ENCODE assay signal across 3 cellular contexts in the genomic region with DNA sequence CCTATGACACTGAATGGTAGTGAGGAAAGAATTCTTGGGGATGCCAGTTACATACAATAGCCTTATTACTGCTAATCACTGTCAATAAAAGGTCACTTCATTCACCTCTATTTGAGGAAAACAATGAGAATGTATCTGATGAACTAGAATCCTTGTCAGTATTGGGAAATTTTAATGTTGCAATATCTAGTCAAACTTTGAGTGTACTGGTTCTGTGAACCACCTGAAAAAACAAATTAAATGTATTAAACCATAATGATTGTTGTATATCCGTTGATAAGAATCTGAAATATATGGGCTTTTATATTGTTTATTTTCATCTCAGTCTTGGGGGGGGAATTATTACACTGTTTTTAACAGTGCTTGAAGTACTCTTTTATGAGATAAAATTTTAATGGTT.
A peak's percentile ranks its signal among the peaks of the same experiment; 100 is the strongest.
TF ChIP-seq lines count a peak whose summit lies in the region.

No MANE protein-coding gene starts in this region.

TF ChIP-seq in SK-N-SH treated with all-trans-retinoic acid at 6 μM for 48 hours, 23 proteins besides CTCF, POLR2A, EP300 and RAD21:
- peak; percentile 92 for TF ChIP-seq TCF4 (CRISPR knock-in tag; IDR thresholded peaks at IDR 0.05; ENCODE audit: borderline replicate concordance)
- TF ChIP-seq, protein P1, sequence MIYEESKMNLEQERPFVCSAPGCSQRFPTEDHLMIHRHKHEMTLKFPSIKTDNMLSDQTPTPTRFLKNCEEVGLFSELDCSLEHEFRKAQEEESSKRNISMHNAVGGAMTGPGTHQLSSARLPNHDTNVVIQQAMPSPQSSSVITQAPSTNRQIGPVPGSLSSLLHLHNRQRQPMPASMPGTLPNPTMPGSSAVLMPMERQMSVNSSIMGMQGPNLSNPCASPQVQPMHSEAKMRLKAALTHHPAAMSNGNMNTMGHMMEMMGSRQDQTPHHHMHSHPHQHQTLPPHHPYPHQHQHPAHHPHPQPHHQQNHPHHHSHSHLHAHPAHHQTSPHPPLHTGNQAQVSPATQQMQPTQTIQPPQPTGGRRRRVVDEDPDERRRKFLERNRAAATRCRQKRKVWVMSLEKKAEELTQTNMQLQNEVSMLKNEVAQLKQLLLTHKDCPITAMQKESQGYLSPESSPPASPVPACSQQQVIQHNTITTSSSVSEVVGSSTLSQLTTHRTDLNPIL (CRISPR knock-in tag; IDR thresholded peaks at IDR 0.05; ENCODE audit: low read depth) = no peak
- TF ChIP-seq, protein P2, sequence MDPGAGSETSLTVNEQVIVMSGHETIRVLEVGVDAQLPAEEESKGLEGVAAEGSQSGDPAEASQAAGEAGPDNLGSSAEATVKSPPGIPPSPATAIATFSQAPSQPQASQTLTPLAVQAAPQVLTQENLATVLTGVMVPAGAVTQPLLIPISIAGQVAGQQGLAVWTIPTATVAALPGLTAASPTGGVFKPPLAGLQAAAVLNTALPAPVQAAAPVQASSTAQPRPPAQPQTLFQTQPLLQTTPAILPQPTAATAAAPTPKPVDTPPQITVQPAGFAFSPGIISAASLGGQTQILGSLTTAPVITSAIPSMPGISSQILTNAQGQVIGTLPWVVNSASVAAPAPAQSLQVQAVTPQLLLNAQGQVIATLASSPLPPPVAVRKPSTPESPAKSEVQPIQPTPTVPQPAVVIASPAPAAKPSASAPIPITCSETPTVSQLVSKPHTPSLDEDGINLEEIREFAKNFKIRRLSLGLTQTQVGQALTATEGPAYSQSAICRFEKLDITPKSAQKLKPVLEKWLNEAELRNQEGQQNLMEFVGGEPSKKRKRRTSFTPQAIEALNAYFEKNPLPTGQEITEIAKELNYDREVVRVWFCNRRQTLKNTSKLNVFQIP (CRISPR knock-in tag; IDR thresholded peaks at IDR 0.05; ENCODE audit: borderline replicate concordance, low read depth) = no peak
- TF ChIP-seq, protein P3, sequence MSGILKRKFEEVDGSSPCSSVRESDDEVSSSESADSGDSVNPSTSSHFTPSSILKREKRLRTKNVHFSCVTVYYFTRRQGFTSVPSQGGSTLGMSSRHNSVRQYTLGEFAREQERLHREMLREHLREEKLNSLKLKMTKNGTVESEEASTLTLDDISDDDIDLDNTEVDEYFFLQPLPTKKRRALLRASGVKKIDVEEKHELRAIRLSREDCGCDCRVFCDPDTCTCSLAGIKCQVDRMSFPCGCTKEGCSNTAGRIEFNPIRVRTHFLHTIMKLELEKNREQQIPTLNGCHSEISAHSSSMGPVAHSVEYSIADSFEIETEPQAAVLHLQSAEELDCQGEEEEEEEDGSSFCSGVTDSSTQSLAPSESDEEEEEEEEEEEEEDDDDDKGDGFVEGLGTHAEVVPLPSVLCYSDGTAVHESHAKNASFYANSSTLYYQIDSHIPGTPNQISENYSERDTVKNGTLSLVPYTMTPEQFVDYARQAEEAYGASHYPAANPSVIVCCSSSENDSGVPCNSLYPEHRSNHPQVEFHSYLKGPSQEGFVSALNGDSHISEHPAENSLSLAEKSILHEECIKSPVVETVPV (CRISPR knock-in tag; IDR thresholded peaks at IDR 0.05) = 0 out of 2 replicates have a peak, but pooled peaks have one; percentile 25
- TF ChIP-seq SNAI2 (CRISPR knock-in tag; IDR thresholded peaks at IDR 0.05) = no peak

TF ChIP-seq in SK-N-SH, 30 proteins besides CTCF, POLR2A, EP300 and RAD21:
- TF ChIP-seq YY1 (IDR thresholded peaks at IDR 0.05; ENCODE audit: low read depth) = no peak
- no peak for TF ChIP-seq RFX5 (IDR thresholded peaks at IDR 0.05; ENCODE audit: low read length)
- TF ChIP-seq FOXM1 (IDR thresholded peaks at IDR 0.05; ENCODE audit: low read depth) = no peak
- no peak for TF ChIP-seq TAF1 (IDR thresholded peaks at IDR 0.05; ENCODE audit: borderline replicate concordance, low read depth, low read length)
- no peak for TF ChIP-seq SIN3A (IDR thresholded peaks at IDR 0.05; ENCODE audit: borderline replicate concordance, low read depth, low read length)
- TF ChIP-seq, protein P4, sequence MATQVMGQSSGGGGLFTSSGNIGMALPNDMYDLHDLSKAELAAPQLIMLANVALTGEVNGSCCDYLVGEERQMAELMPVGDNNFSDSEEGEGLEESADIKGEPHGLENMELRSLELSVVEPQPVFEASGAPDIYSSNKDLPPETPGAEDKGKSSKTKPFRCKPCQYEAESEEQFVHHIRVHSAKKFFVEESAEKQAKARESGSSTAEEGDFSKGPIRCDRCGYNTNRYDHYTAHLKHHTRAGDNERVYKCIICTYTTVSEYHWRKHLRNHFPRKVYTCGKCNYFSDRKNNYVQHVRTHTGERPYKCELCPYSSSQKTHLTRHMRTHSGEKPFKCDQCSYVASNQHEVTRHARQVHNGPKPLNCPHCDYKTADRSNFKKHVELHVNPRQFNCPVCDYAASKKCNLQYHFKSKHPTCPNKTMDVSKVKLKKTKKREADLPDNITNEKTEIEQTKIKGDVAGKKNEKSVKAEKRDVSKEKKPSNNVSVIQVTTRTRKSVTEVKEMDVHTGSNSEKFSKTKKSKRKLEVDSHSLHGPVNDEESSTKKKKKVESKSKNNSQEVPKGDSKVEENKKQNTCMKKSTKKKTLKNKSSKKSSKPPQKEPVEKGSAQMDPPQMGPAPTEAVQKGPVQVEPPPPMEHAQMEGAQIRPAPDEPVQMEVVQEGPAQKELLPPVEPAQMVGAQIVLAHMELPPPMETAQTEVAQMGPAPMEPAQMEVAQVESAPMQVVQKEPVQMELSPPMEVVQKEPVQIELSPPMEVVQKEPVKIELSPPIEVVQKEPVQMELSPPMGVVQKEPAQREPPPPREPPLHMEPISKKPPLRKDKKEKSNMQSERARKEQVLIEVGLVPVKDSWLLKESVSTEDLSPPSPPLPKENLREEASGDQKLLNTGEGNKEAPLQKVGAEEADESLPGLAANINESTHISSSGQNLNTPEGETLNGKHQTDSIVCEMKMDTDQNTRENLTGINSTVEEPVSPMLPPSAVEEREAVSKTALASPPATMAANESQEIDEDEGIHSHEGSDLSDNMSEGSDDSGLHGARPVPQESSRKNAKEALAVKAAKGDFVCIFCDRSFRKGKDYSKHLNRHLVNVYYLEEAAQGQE (IDR thresholded peaks at IDR 0.05; ENCODE audit: low read depth, low read length) = no peak
- TF ChIP-seq TEAD4 (IDR thresholded peaks at IDR 0.05; ENCODE audit: borderline replicate concordance, insufficient read depth) = no peak
- no peak for TF ChIP-seq MEF2A (IDR thresholded peaks at IDR 0.05; ENCODE audit: borderline replicate concordance, low read depth)
- TF ChIP-seq, protein P5, sequence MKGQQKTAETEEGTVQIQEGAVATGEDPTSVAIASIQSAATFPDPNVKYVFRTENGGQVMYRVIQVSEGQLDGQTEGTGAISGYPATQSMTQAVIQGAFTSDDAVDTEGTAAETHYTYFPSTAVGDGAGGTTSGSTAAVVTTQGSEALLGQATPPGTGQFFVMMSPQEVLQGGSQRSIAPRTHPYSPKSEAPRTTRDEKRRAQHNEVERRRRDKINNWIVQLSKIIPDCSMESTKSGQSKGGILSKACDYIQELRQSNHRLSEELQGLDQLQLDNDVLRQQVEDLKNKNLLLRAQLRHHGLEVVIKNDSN (IDR thresholded peaks at IDR 0.05; ENCODE audit: borderline replicate concordance, low read depth) = no peak
- TF ChIP-seq NFIC (IDR thresholded peaks at IDR 0.05; ENCODE audit: borderline replicate concordance) = no peak
- TF ChIP-seq, protein P6, sequence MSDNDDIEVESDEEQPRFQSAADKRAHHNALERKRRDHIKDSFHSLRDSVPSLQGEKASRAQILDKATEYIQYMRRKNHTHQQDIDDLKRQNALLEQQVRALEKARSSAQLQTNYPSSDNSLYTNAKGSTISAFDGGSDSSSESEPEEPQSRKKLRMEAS (IDR thresholded peaks at IDR 0.05; ENCODE audit: low read depth) = no peak
- no peak for TF ChIP-seq EZH2phosphoT487 (IDR thresholded peaks at IDR 0.05; ENCODE audit: borderline replicate concordance, low read depth)

TF ChIP-seq in HepG2, 621 proteins besides CTCF, POLR2A, EP300 and RAD21:
- TF ChIP-seq CEBPB (IDR thresholded peaks at IDR 0.05; ENCODE audit: borderline replicate concordance, low read depth, low read length) (peak; percentile 55; the same call in 1 of the 2 replicates), MTA1 (CRISPR knock-in tag; IDR thresholded peaks at IDR 0.05; ENCODE audit: borderline replicate concordance) (no peak)
